ENCODE assay signal across 23 cellular contexts in the genomic region with DNA sequence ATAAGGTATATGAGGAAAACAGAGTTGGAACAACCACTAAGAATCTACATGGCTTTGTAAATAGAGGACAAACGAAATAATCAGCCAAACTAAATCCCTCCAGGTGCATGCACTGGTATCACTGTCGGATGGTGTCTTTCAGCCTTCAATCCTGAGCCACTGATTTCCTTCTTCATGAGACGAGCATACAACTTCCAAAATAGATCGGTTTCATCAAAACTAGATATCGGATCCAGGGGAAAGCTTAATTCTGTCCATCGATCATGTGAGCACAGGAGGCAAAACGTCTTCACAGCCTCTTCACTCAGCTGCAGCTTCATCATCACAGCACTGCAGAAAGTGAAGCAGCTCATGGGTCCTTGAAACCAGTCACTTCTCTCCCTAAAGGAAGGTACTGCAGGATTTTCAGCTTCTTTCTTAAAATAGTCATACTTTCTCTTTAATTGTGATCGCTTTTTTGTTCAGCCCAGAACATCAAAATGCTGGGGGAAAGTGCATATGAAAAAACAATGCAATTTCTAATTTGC.
A peak's percentile ranks its signal among the peaks of the same experiment; 100 is the strongest.
DNase-seq lines count a peak whose midpoint lies in the region; ATAC-seq and TF ChIP-seq lines count a peak whose summit lies in the region.
"Had no signal": no experiment of that assay in that cellular context is flagged by ENCODE, and none has a peak within 500 bp of the region (broad histone marks: within the 10 kb centered on the region; RNA-seq: fewer than 3 reads in every experiment).

No MANE protein-coding gene starts in this region.

- peaks cover 3% of the 10 kb centered on the region for H3K36me3 Mint-ChIP-seq in CD4-positive, alpha-beta T cell (ENCODE audit: low read depth)
- H3K36me3 Mint-ChIP-seq in endodermal cell (ENCODE audit: low read depth): peaks cover 4% of the 10 kb centered on the region
- H3K36me3 Mint-ChIP-seq: memory B cell had no signal

- peak overlapping the region; percentile 14 for H3K27ac Mint-ChIP-seq in CD4-positive, alpha-beta T cell
- no peak overlapping the region for H3K27ac Mint-ChIP-seq in endodermal cell
- H3K27ac Mint-ChIP-seq: memory B cell had no signal

- in situ Hi-C loops in GM23248 (cut with MboI): no loop called here

- no peak for TF ChIP-seq CTCF in CD4-positive, alpha-beta T cell (IDR thresholded peaks at IDR 0.05)
- TF ChIP-seq CTCF in endodermal cell (conservative IDR thresholded peaks at IDR 0.05): no peak

- 75 to 77% methylated on average over 8 of the region's 8 CpGs for WGBS in GM23248 (ENCODE audit: low coverage in 1 of 2, low lambda C conversion rate in 2 of 2, missing lambda C conversion rate in 2 of 2), 2 experiments
- 91% methylated on average over 7 of the region's 8 CpGs for WGBS in mesenchymal stem cell
- WGBS in endodermal cell (ENCODE audit: insufficient coverage in 1 of 2, insufficient read length in 1 of 2), 2 experiments: 80 to 85% methylated on average over 8 of the region's 8 CpGs

- H3K9me3 ChIP-seq in CD4-positive, alpha-beta T cell (ENCODE audit: control insufficient read depth, low read length): no peaks in the 10 kb centered on the region
- H3K9me3 ChIP-seq in GM23248 (ENCODE audit: low read depth) (no peaks in the 10 kb centered on the region), adipocyte (ENCODE audit: control insufficient read depth, low read length) (no peaks in the 10 kb centered on the region), mesenchymal stem cell (ENCODE audit: control insufficient read depth, low read length) (no peaks in the 10 kb centered on the region), endodermal cell (ENCODE audit: control insufficient read depth, low read length) (no peaks in the 10 kb centered on the region)
- H3K9me3 ChIP-seq: transverse colon had no signal

- no peak overlapping the region for H3K14ac ChIP-seq in mesenchymal stem cell (ENCODE audit: low read length in 2 of 2)

- H3K4me3 Mint-ChIP-seq in CD4-positive, alpha-beta T cell: no peak overlapping the region
- H3K4me3 Mint-ChIP-seq in endodermal cell: no peak overlapping the region
- H3K4me3 Mint-ChIP-seq: memory B cell had no signal

- H2AFZ ChIP-seq in GM23248 (0 out of 2 replicates have a peak overlapping the region, but pooled peaks have one; percentile 1), mesenchymal stem cell (ENCODE audit: low read depth, low read length) (no peak overlapping the region)

- no peak overlapping the region for H2BK15ac ChIP-seq in mesenchymal stem cell (ENCODE audit: low read depth, poor library complexity, severe bottlenecking)

- no peak for DNase-seq in CD4-positive, alpha-beta T cell
- DNase-seq in GM23248 (no peak), adipocyte (ENCODE audit: low read depth) (no peak), mesenchymal stem cell (no peak), NCI-H187 (lab: John Stamatoyannopoulos, UW) (no peak), endodermal cell (no peak), KG1 (lab: John Stamatoyannopoulos, UW) (no peak), NCI-H526 (lab: John Stamatoyannopoulos, UW) (no peak)
- DNase-seq: dermis blood vessel endothelial cell; DMS53; foreskin melanocyte; GF-D8; naive B cell; NCI-H1694; NCI-H2171 treated with DMSO at 0.1 percent for 48 hours; occipital lobe; retina; Right ventricle myocardium superior; stimulated activated CD4-positive, alpha-beta T cell treated with anti-CD3 and anti-CD28 coated beads, Interleukin-4, amount 100 ng/mL, for 24 hours; stimulated activated naive CD4-positive, alpha-beta T cell treated with Interleukin-2 at 50 U/mL for 16 hours; transverse colon had no signal

- H4K8ac ChIP-seq in mesenchymal stem cell (ENCODE audit: low read length): no peak overlapping the region

- no peak overlapping the region for H3K23ac ChIP-seq in mesenchymal stem cell (ENCODE audit: low read length in 2 of 2)

- H3K79me2 ChIP-seq in GM23248 (ENCODE audit: insufficient read depth): no peaks in the 10 kb centered on the region

- H3K4me2 ChIP-seq in GM23248 (ENCODE audit: unreplicated experiment) (no peak overlapping the region), mesenchymal stem cell (ENCODE audit: low read length, poor library complexity, severe bottlenecking) (no peak overlapping the region)

- H3K4me1 Mint-ChIP-seq in CD4-positive, alpha-beta T cell (ENCODE audit: low read depth): peaks cover 12% of the 10 kb centered on the region
- H3K4me1 Mint-ChIP-seq in endodermal cell: peaks cover 14% of the 10 kb centered on the region

- no peak overlapping the region for H2AK5ac ChIP-seq in mesenchymal stem cell (ENCODE audit: low read length, severe bottlenecking)

- no peaks in the 10 kb centered on the region for H4K20me1 ChIP-seq in GM23248 (ENCODE audit: insufficient read depth)

- no peak overlapping the region for H2BK12ac ChIP-seq in mesenchymal stem cell (ENCODE audit: low read length in 2 of 2)

- H3K27me3 Mint-ChIP-seq in CD4-positive, alpha-beta T cell: no peaks in the 10 kb centered on the region
- no peaks in the 10 kb centered on the region for H3K27me3 Mint-ChIP-seq in endodermal cell (ENCODE audit: insufficient read depth)
- H3K27me3 Mint-ChIP-seq: memory B cell, naive B cell had no signal

- POLR2A ChIA-PET in CD4-positive, alpha-beta T cell (lab: Charles Lee): no interaction called here

- no peak overlapping the region for H3K4ac ChIP-seq in mesenchymal stem cell (ENCODE audit: low read depth in 1 of 2, low read length in 2 of 2)

- intact Hi-C loops in CD4-positive, alpha-beta T cell (cut with DNase I, micrococcal nuclease): no loop called here

- CTCF ChIA-PET in CD4-positive, alpha-beta T cell (lab: Charles Lee): no interaction called here

- no peaks in the 10 kb centered on the region for H3F3A ChIP-seq in GM23248 (ENCODE audit: insufficient read depth)

- no peak overlapping the region for H4K91ac ChIP-seq in mesenchymal stem cell (ENCODE audit: low read length)

- H3K9me2 ChIP-seq in GM23248 (ENCODE audit: insufficient read depth): no peaks in the 10 kb centered on the region

- H3K27ac ChIP-seq in CD4-positive, alpha-beta T cell (ENCODE audit: low read depth, low read length): no peak overlapping the region
- H3K27ac ChIP-seq in GM23248 (no peak overlapping the region), mesenchymal stem cell (ENCODE audit: low read length, poor library complexity, severe bottlenecking) (no peak overlapping the region), endodermal cell (ENCODE audit: low read depth, low read length) (no peak overlapping the region)
- H3K27ac ChIP-seq: cardiac muscle cell, transverse colon had no signal

- H3K9me3 Mint-ChIP-seq in CD4-positive, alpha-beta T cell: no peaks in the 10 kb centered on the region
- no peaks in the 10 kb centered on the region for H3K9me3 Mint-ChIP-seq in endodermal cell
- H3K9me3 Mint-ChIP-seq: memory B cell, naive B cell had no signal

- H2BK120ac ChIP-seq in mesenchymal stem cell (ENCODE audit: low read depth, low read length): no peak overlapping the region

- H3K36me3 ChIP-seq in GM23248 (ENCODE audit: low read depth) (no peaks in the 10 kb centered on the region), adipocyte (ENCODE audit: control insufficient read depth, insufficient read depth, low read length, severe bottlenecking) (no peaks in the 10 kb centered on the region), mesenchymal stem cell (ENCODE audit: control insufficient read depth in 1 of 2, insufficient read depth in 2 of 2, low read depth in 1 of 2, low read length in 2 of 2) (peaks cover 0 to 10% of the 10 kb centered on the region in 2 experiments), endodermal cell (ENCODE audit: control insufficient read depth, insufficient read depth, low read length) (no peaks in the 10 kb centered on the region)
- H3K36me3 ChIP-seq: cardiac muscle cell, transverse colon had no signal

- H3K9ac ChIP-seq in GM23248: no peak overlapping the region
- peak overlapping the region; percentile 63 for H3K9ac ChIP-seq in adipocyte (ENCODE audit: low read length)
- H3K9ac ChIP-seq in mesenchymal stem cell (ENCODE audit: low read length): peak overlapping the region; percentile 86
- no peak overlapping the region for H3K9ac ChIP-seq in endodermal cell (ENCODE audit: extremely low read depth, low read length, poor library complexity, severe bottlenecking)

- H2BK5ac ChIP-seq in mesenchymal stem cell (ENCODE audit: low read depth, low read length, poor library complexity, severe bottlenecking): no peak overlapping the region

- no peak overlapping the region for H3K4me3 ChIP-seq in GM23248
- no peak overlapping the region for H3K4me3 ChIP-seq in adipocyte (ENCODE audit: low read length)
- H3K4me3 ChIP-seq in mesenchymal stem cell (ENCODE audit: insufficient read depth in 1 of 2, low read depth in 1 of 2, low read length in 2 of 2): peak overlapping the region in 1 of 2 experiments; percentile 68
- no peak overlapping the region for H3K4me3 ChIP-seq in endodermal cell (ENCODE audit: low read length)
- H3K4me3 ChIP-seq: cardiac muscle cell, transverse colon had no signal

- H3K27me3 ChIP-seq in CD4-positive, alpha-beta T cell (ENCODE audit: control insufficient read depth, insufficient read depth, low read length): no peaks in the 10 kb centered on the region
- H3K27me3 ChIP-seq in GM23248 (replicated peaks; ENCODE audit: insufficient read depth) (no peaks in the 10 kb centered on the region), adipocyte (replicated peaks; ENCODE audit: control insufficient read depth, insufficient read depth, low read length) (no peaks in the 10 kb centered on the region), mesenchymal stem cell (ENCODE audit: control insufficient read depth in 1 of 2, insufficient read depth in 1 of 2, low read length in 2 of 2) (no peaks in the 10 kb centered on the region), endodermal cell (ENCODE audit: control insufficient read depth, insufficient read depth, low read length, poor library complexity, severe bottlenecking) (no peaks in the 10 kb centered on the region)
- H3K27me3 ChIP-seq: cardiac muscle cell, transverse colon had no signal

- peaks cover 2% of the 10 kb centered on the region for H3K79me1 ChIP-seq in mesenchymal stem cell (replicated peaks; ENCODE audit: low read length, poor library complexity, severe bottlenecking)

- H3K18ac ChIP-seq in mesenchymal stem cell (ENCODE audit: low read depth in 1 of 2, low read length in 2 of 2): no peak overlapping the region

- H3K4me1 ChIP-seq in GM23248 (ENCODE audit: insufficient read depth) (0 out of 2 replicates have a peak, but pooled peaks cover 4% of the 10 kb centered on the region), adipocyte (ENCODE audit: control insufficient read depth, insufficient read depth, low read length) (peaks cover 10% of the 10 kb centered on the region), mesenchymal stem cell (ENCODE audit: control insufficient read depth, insufficient read depth, low read depth, low read length) (peaks cover 7% of the 10 kb centered on the region), endodermal cell (ENCODE audit: control insufficient read depth, insufficient read depth, low read length) (peaks cover 4% of the 10 kb centered on the region)

- ATAC-seq in CD4-positive, alpha-beta T cell (ENCODE audit: poor library complexity): no peak

Comparison
In these comparisons a context has a peak if more than half of its experiments do, and no peak if none do; other contexts are left out.
1. H3K9ac ChIP-seq: peak in adipocyte (single experiment) and mesenchymal stem cell (single experiment); none in GM23248 (single experiment) and endodermal cell (single experiment).